Comparison of ENCODE assay signal across 8 cellular contexts in genomic region chr20:5714261-5715041, GRCh38. TPM values are rescaled to one million over a fixed set of nuclear protein-coding genes. Genes with fewer than 3 reads are reported as not detected.
DNase-seq lines count a peak whose midpoint lies in the region; ATAC-seq, FAIRE-seq and TF ChIP-seq lines count a peak whose summit lies in the region.

No MANE protein-coding gene starts in this region.

- H3K18ac ChIP-seq in H1 (ENCODE audit: extremely low read depth, low read length), result no peak overlapping the region

- CTCF ChIA-PET in H1 (lab: Charles Lee; ENCODE audit: partially characterized antibody), result no interaction called here

- no peak overlapping the region for H3K4me2 ChIP-seq in H1 (ENCODE audit: insufficient read depth in 1 of 2, low read depth in 2 of 2, low read length in 2 of 2)

- no peak overlapping the region for H3K27ac ChIP-seq in H1 (ENCODE audit: low read depth, low read length)

- no peaks in the 10 kb centered on the region for H3K27me3 ChIP-seq in H1 (replicated peaks in 1 of 4; ENCODE audit: control insufficient read depth in 3 of 4, extremely low read depth in 1 of 4, insufficient read depth in 3 of 4, low read length in 3 of 4)

- no peak overlapping the region for H2BK20ac ChIP-seq in H1 (ENCODE audit: low read length)

- no peak overlapping the region for H3K9ac ChIP-seq in H1 (replicated peaks in 1 of 4; ENCODE audit: extremely low read depth in 1 of 4, low read depth in 3 of 4, low read length in 3 of 4)

- no peak overlapping the region for H2AK5ac ChIP-seq in H1 (ENCODE audit: low read depth, low read length)

- no peak overlapping the region for H3K14ac ChIP-seq in H1 (ENCODE audit: insufficient read length)

- TF ChIP-seq EP300 in H1 (IDR thresholded peaks at IDR 0.05; ENCODE audit: borderline replicate concordance in 1 of 2, low read depth in 2 of 2, low read length in 2 of 2), result no peak

- no peak overlapping the region for H4K91ac ChIP-seq in H1 (replicated peaks; ENCODE audit: insufficient read length, low read length)

- no peaks in the 10 kb centered on the region for H4K20me1 ChIP-seq in H1 (replicated peaks in 1 of 2; ENCODE audit: control insufficient read depth in 1 of 2, insufficient read depth in 2 of 2, low read length in 2 of 2)

- no peak overlapping the region for H2BK5ac ChIP-seq in H1 (ENCODE audit: low read depth, low read length)

- no peaks in the 10 kb centered on the region; the same call in 1 of the 2 replicates for H3K23me2 ChIP-seq in H1 (ENCODE audit: low read depth, low read length)

- FAIRE-seq in H1 (lab: Jason Lieb, UNC), result peak; percentile 36

- no peaks in the 10 kb centered on the region for H3K36me3 ChIP-seq in H1 (ENCODE audit: control insufficient read depth in 2 of 4, insufficient read depth in 4 of 4, low read length in 3 of 4)

- no peak overlapping the region for H3K4me3 ChIP-seq in Jurkat, Clone E6-1 (ENCODE audit: low read length)
- H3K4me3 ChIP-seq in H1 (ENCODE audit: extremely low read depth in 1 of 4, insufficient read depth in 2 of 4, low read depth in 3 of 4, low read length in 4 of 4), result no peak overlapping the region

- WGBS in H1 (ENCODE audit: extremely low coverage in 1 of 2, insufficient coverage in 1 of 2, insufficient read length in 1 of 2, insufficient replicate concordance in 2 of 2, low coverage in 1 of 2, low lambda C conversion rate in 2 of 2, missing lambda C conversion rate in 1 of 2), 2 experiments, result 84% methylated on average over 4 of the region's 4 CpGs; no CpG with 5 or more reads in 1 of the 2 experiments

- POLR2A ChIA-PET in H1 (lab: Charles Lee; ENCODE audit: partially characterized antibody), result no interaction called here

- H3K23ac ChIP-seq in H1 (ENCODE audit: insufficient read length), result no peak overlapping the region

- TF ChIP-seq RAD21 in H1 (IDR thresholded peaks at IDR 0.05 in 1 of 2, conservative IDR thresholded peaks at IDR 0.05 in 1 of 2; ENCODE audit: low read depth in 2 of 2, low read length in 2 of 2), result no peak

- no peaks in the 10 kb centered on the region for H3K79me2 ChIP-seq in H1 (ENCODE audit: control insufficient read depth in 1 of 2, insufficient read depth in 2 of 2, low read length in 2 of 2)

- H3K4ac ChIP-seq in H1 (replicated peaks; ENCODE audit: insufficient read length, low read depth, low read length), result no peak overlapping the region

- H3K9me3 ChIP-seq in H1 (ENCODE audit: insufficient read depth in 2 of 2, low read depth in 1 of 2, low read length in 1 of 2), result no peaks in the 10 kb centered on the region

- H3K56ac ChIP-seq in H1 (replicated peaks; ENCODE audit: insufficient read length, low read depth, low read length), result no peak overlapping the region

- H3K79me1 ChIP-seq in H1 (ENCODE audit: low read depth, low read length), result no peaks in the 10 kb centered on the region; the same call in 1 of the 2 replicates

- H2AFZ ChIP-seq in H1 (ENCODE audit: low read length), result no peak overlapping the region

- no peak overlapping the region for H2BK120ac ChIP-seq in H1 (replicated peaks; ENCODE audit: low read depth, low read length)

- DNase-seq in Jurkat, Clone E6-1 (ENCODE audit: low read depth, low spot score), result peak; percentile 96
- peak; percentile 37 for DNase-seq in activated CD4-positive, CD25-positive, alpha-beta regulatory T cell treated with anti-CD3 and anti-CD28 coated beads, Interleukin-2, amount 50 U/mL, for 72 hours
- DNase-seq in H1 (ENCODE audit: low read depth in 1 of 2, low spot score in 2 of 2) (no peak), AML-193 (lab: John Stamatoyannopoulos, UW) (no peak), NCI-H1105 treated with DMSO at 0.1 percent for 48 hours (lab: John Stamatoyannopoulos, UW) (no peak), middle frontal gyrus (ENCODE audit: extremely low spot score, low spot score) (no peak)
- DNase-seq in stimulated activated CD4-positive, alpha-beta T cell treated with anti-CD3 and anti-CD28 coated beads, Interleukin-15, amount 100 ng/mL, for 24 hours, result peak; percentile 41

- H4K5ac ChIP-seq in H1 (ENCODE audit: insufficient read length, low read depth, low read length), result no peak overlapping the region

- H4K8ac ChIP-seq in H1 (ENCODE audit: extremely low read depth, insufficient read depth, low read length), result no peak overlapping the region

- no peak for TF ChIP-seq CTCF in H1 (IDR thresholded peaks at IDR 0.05; ENCODE audit: control extremely low read depth in 1 of 3, insufficient read depth in 1 of 3, low read depth in 1 of 3, low read length in 3 of 3)

- ATAC-seq in GM21786 (IDR thresholded peaks at IDR 0.05; ENCODE audit: unreplicated experiment), result no peak

- TF ChIP-seq POLR2A in H1 (IDR thresholded peaks at IDR 0.05; ENCODE audit: control extremely low read depth in 1 of 2, low read depth in 2 of 2, low read length in 2 of 2), result no peak

- no peaks in the 10 kb centered on the region for H3K4me1 ChIP-seq in H1 (replicated peaks in 1 of 4; ENCODE audit: control insufficient read depth in 3 of 4, insufficient read depth in 4 of 4, low read length in 3 of 4)

- no peak overlapping the region for H2BK15ac ChIP-seq in H1 (ENCODE audit: low read length)

- no peak overlapping the region for H2BK12ac ChIP-seq in H1 (ENCODE audit: low read depth, low read length)

TF ChIP-seq in H1, 55 proteins besides CTCF, POLR2A, EP300 and RAD21:
- TF ChIP-seq SIRT6 (IDR thresholded peaks at IDR 0.05; ENCODE audit: low read length) (no peak), TAF1 (IDR thresholded peaks at IDR 0.05; ENCODE audit: low read depth, low read length) (no peak), HDAC2 (IDR thresholded peaks at IDR 0.05; ENCODE audit: borderline replicate concordance in 1 of 2, low read depth in 2 of 2, low read length in 2 of 2) (no peak), CEBPB (IDR thresholded peaks at IDR 0.05; ENCODE audit: low read depth, low read length) (no peak), MAFK (IDR thresholded peaks at IDR 0.05; ENCODE audit: low read depth, low read length) (no peak), RBBP5 (IDR thresholded peaks at IDR 0.05; ENCODE audit: borderline replicate concordance, low read depth, low read length) (no peak), KDM4A (IDR thresholded peaks at IDR 0.05; ENCODE audit: low read depth, low read length, severe bottlenecking) (no peak), KDM1A (IDR thresholded peaks at IDR 0.05; ENCODE audit: borderline replicate concordance, low read length) (no peak)

RNA-seq across cellular contexts. Expression of gene SHLD1, which starts 35.8 kb away (rescaled TPM):
- 12.9 TPM for polyA plus RNA-seq in Jurkat, Clone E6-1 (2012; ENCODE audit: insufficient read depth, insufficient read length)
- total RNA-seq in H1 (2021; fragmentation: NEBNext Ultra II Directional; extraction: Animal tissue kit (Norgen Biotek cat#: 25700)), result 4.2 and 4.5 TPM in 2 replicates
- 4.4 and 6.5 TPM in 2 replicates for polyA plus RNA-seq in H1 (2011; rRNA removed)
- 5.9 TPM for polyA plus RNA-seq in H1 (2011; cell fraction: cytosol; rRNA removed)
- 2.7 TPM for polyA plus RNA-seq in H1 (2011; cell fraction: nucleus; rRNA removed)
- polyA plus RNA-seq in H1 (2012, experiment 1 of 2), result 4.0 to 5.2 TPM (median 4.2 TPM) in 4 replicates
- 8.6 TPM for polyA plus RNA-seq in H1 (2012, experiment 2 of 2)
- 4.9 TPM for polyA plus RNA-seq in H1 (2013, experiment 1 of 2)
- polyA plus RNA-seq in H1 (2013, experiment 2 of 2), result 4.2 TPM
- polyA minus RNA-seq in H1 (2011; rRNA and poly(A)+ RNA removed), result 1.9 and 2.8 TPM in 2 replicates
- not detected for polyA minus RNA-seq in H1 (2011; cell fraction: cytosol; rRNA and poly(A)+ RNA removed)
- 5.6 TPM for polyA minus RNA-seq in H1 (2011; cell fraction: nucleus; rRNA and poly(A)+ RNA removed)

Comparison
In these comparisons a context has a peak if more than half of its experiments do, and no peak if none do; other contexts are left out.
1. DNase-seq: peak in Jurkat, Clone E6-1 (single experiment), activated CD4-positive, CD25-positive, alpha-beta regulatory T cell treated with anti-CD3 and anti-CD28 coated beads, Interleukin-2, amount 50 U/mL, for 72 hours (single experiment) and stimulated activated CD4-positive, alpha-beta T cell treated with anti-CD3 and anti-CD28 coated beads, Interleukin-15, amount 100 ng/mL, for 24 hours (single experiment); none in H1 (0 of 2), AML-193 (0 of 2), NCI-H1105 treated with DMSO at 0.1 percent for 48 hours (single experiment) and middle frontal gyrus (single experiment).